Comparison of ENCODE assay signal across 1 cellular context in genomic region chr1:168583571-168583970, GRCh38.
TF ChIP-seq lines count a peak whose summit lies in the region.

No MANE protein-coding gene starts in this region.

TF ChIP-seq in K562, 482 proteins besides CTCF, POLR2A, EP300 and RAD21:
- TF ChIP-seq TFE3 (CRISPR knock-in tag; IDR thresholded peaks at IDR 0.05) (0 out of 2 replicates have a peak, but pooled peaks have one; percentile 7), SMARCA4 (IDR thresholded peaks at IDR 0.05) (no peak)
